ENCODE assay signal across 1 cellular context in the genomic region with DNA sequence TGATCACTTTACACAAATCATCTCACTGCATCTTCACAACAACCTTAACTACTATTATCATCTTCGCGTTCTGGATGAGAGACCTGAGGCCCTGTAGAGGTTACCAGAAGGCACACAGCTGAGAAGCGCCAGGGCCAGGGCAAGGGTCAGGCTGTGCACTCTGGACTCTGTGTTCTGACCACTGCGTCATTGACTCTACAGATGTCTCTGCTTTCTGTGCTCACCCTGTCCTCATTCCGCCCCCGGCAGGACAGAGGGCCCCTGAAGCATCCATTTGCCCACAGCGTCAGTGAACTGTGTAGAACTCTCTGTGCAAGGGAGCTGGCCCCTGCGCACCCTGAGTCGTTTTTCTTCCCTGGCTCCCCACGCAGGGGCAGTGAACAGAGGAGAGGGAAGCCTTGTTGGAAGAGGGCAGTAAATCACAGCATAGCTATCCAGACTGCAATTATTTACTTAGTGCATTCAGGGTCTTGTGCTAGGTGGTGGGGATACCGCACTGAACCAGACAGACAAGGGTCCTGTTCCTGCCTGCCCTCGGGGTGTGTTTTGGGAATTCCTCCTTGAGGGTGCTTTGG.
A peak's percentile ranks its signal among the peaks of the same experiment; 100 is the strongest.
TF ChIP-seq lines count a peak whose summit lies in the region.

No MANE protein-coding gene starts in this region.

TF ChIP-seq in HepG2, 621 proteins besides CTCF, POLR2A, EP300 and RAD21 (continued from another document and continues in another):
- TF ChIP-seq, protein P1, sequence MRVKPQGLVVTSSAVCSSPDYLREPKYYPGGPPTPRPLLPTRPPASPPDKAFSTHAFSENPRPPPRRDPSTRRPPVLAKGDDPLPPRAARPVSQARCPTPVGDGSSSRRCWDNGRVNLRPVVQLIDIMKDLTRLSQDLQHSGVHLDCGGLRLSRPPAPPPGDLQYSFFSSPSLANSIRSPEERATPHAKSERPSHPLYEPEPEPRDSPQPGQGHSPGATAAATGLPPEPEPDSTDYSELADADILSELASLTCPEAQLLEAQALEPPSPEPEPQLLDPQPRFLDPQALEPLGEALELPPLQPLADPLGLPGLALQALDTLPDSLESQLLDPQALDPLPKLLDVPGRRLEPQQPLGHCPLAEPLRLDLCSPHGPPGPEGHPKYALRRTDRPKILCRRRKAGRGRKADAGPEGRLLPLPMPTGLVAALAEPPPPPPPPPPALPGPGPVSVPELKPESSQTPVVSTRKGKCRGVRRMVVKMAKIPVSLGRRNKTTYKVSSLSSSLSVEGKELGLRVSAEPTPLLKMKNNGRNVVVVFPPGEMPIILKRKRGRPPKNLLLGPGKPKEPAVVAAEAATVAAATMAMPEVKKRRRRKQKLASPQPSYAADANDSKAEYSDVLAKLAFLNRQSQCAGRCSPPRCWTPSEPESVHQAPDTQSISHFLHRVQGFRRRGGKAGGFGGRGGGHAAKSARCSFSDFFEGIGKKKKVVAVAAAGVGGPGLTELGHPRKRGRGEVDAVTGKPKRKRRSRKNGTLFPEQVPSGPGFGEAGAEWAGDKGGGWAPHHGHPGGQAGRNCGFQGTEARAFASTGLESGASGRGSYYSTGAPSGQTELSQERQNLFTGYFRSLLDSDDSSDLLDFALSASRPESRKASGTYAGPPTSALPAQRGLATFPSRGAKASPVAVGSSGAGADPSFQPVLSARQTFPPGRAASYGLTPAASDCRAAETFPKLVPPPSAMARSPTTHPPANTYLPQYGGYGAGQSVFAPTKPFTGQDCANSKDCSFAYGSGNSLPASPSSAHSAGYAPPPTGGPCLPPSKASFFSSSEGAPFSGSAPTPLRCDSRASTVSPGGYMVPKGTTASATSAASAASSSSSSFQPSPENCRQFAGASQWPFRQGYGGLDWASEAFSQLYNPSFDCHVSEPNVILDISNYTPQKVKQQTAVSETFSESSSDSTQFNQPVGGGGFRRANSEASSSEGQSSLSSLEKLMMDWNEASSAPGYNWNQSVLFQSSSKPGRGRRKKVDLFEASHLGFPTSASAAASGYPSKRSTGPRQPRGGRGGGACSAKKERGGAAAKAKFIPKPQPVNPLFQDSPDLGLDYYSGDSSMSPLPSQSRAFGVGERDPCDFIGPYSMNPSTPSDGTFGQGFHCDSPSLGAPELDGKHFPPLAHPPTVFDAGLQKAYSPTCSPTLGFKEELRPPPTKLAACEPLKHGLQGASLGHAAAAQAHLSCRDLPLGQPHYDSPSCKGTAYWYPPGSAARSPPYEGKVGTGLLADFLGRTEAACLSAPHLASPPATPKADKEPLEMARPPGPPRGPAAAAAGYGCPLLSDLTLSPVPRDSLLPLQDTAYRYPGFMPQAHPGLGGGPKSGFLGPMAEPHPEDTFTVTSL (CRISPR knock-in tag; IDR thresholded peaks at IDR 0.05; ENCODE audit: borderline replicate concordance): 0 out of 2 replicates have a peak, but pooled peaks have one; percentile 44
- TF ChIP-seq ZNF17 (CRISPR knock-in tag; IDR thresholded peaks at IDR 0.05) (no peak), ZFP36L1 (CRISPR knock-in tag; IDR thresholded peaks at IDR 0.05) (0 out of 2 replicates have a peak, but pooled peaks have one; percentile 63), MTA1 (CRISPR knock-in tag; IDR thresholded peaks at IDR 0.05; ENCODE audit: borderline replicate concordance) (no peak), ZBTB8A (CRISPR knock-in tag; IDR thresholded peaks at IDR 0.05; ENCODE audit: borderline replicate concordance, low read depth) (no peak), ZNF205 (CRISPR knock-in tag; IDR thresholded peaks at IDR 0.05) (no peak), MEIS1 (CRISPR knock-in tag; IDR thresholded peaks at IDR 0.05; ENCODE audit: borderline replicate concordance) (no peak), XRCC5 (optimal IDR thresholded peaks at IDR 0.05; ENCODE audit: low read length) (no peak), ZNF460 (CRISPR knock-in tag; IDR thresholded peaks at IDR 0.05; ENCODE audit: borderline replicate concordance) (no peak), SMC3 (IDR thresholded peaks at IDR 0.05; ENCODE audit: low read length) (no peak), SRSF9 (IDR thresholded peaks at IDR 0.05; ENCODE audit: borderline replicate concordance, insufficient read depth, low read depth, low read length, poor library complexity, severe bottlenecking) (no peak), MEF2D (CRISPR knock-in tag; IDR thresholded peaks at IDR 0.05) (no peak), TARDBP (CRISPR knock-in tag; IDR thresholded peaks at IDR 0.05) (0 out of 2 replicates have a peak, but pooled peaks have one; percentile 15), YEATS2 (CRISPR knock-in tag; IDR thresholded peaks at IDR 0.05; ENCODE audit: borderline replicate concordance) (no peak), YEATS4 (CRISPR knock-in tag; IDR thresholded peaks at IDR 0.05; ENCODE audit: borderline replicate concordance) (no peak), ZNF24 (IDR thresholded peaks at IDR 0.05) (no peak), ZSCAN25 (CRISPR knock-in tag; IDR thresholded peaks at IDR 0.05) (no peak), PLRG1 (conservative IDR thresholded peaks at IDR 0.05) (no peak), ZNF337 (CRISPR knock-in tag; IDR thresholded peaks at IDR 0.05; ENCODE audit: borderline replicate concordance, low read depth) (0 out of 2 replicates have a peak, but pooled peaks have one; percentile 45)
- TF ChIP-seq, protein P2, sequence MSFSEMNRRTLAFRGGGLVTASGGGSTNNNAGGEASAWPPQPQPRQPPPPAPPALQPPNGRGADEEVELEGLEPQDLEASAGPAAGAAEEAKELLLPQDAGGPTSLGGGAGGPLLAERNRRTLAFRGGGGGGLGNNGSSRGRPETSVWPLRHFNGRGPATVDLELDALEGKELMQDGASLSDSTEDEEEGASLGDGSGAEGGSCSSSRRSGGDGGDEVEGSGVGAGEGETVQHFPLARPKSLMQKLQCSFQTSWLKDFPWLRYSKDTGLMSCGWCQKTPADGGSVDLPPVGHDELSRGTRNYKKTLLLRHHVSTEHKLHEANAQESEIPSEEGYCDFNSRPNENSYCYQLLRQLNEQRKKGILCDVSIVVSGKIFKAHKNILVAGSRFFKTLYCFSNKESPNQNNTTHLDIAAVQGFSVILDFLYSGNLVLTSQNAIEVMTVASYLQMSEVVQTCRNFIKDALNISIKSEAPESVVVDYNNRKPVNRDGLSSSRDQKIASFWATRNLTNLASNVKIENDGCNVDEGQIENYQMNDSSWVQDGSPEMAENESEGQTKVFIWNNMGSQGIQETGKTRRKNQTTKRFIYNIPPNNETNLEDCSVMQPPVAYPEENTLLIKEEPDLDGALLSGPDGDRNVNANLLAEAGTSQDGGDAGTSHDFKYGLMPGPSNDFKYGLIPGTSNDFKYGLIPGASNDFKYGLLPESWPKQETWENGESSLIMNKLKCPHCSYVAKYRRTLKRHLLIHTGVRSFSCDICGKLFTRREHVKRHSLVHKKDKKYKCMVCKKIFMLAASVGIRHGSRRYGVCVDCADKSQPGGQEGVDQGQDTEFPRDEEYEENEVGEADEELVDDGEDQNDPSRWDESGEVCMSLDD (CRISPR knock-in tag; IDR thresholded peaks at IDR 0.05; ENCODE audit: borderline replicate concordance): no peak
- TF ChIP-seq, protein P3, sequence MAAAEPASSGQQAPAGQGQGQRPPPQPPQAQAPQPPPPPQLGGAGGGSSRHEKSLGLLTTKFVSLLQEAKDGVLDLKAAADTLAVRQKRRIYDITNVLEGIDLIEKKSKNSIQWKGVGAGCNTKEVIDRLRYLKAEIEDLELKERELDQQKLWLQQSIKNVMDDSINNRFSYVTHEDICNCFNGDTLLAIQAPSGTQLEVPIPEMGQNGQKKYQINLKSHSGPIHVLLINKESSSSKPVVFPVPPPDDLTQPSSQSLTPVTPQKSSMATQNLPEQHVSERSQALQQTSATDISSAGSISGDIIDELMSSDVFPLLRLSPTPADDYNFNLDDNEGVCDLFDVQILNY (CRISPR knock-in tag; conservative IDR thresholded peaks at IDR 0.05): no peak
- TF ChIP-seq, protein P4, sequence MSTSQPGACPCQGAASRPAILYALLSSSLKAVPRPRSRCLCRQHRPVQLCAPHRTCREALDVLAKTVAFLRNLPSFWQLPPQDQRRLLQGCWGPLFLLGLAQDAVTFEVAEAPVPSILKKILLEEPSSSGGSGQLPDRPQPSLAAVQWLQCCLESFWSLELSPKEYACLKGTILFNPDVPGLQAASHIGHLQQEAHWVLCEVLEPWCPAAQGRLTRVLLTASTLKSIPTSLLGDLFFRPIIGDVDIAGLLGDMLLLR (CRISPR knock-in tag; IDR thresholded peaks at IDR 0.05): no peak
- TF ChIP-seq, protein P5, sequence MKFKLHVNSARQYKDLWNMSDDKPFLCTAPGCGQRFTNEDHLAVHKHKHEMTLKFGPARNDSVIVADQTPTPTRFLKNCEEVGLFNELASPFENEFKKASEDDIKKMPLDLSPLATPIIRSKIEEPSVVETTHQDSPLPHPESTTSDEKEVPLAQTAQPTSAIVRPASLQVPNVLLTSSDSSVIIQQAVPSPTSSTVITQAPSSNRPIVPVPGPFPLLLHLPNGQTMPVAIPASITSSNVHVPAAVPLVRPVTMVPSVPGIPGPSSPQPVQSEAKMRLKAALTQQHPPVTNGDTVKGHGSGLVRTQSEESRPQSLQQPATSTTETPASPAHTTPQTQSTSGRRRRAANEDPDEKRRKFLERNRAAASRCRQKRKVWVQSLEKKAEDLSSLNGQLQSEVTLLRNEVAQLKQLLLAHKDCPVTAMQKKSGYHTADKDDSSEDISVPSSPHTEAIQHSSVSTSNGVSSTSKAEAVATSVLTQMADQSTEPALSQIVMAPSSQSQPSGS (CRISPR knock-in tag; IDR thresholded peaks at IDR 0.05): 0 out of 2 replicates have a peak, but pooled peaks have one; percentile 41
- TF ChIP-seq, protein P6, sequence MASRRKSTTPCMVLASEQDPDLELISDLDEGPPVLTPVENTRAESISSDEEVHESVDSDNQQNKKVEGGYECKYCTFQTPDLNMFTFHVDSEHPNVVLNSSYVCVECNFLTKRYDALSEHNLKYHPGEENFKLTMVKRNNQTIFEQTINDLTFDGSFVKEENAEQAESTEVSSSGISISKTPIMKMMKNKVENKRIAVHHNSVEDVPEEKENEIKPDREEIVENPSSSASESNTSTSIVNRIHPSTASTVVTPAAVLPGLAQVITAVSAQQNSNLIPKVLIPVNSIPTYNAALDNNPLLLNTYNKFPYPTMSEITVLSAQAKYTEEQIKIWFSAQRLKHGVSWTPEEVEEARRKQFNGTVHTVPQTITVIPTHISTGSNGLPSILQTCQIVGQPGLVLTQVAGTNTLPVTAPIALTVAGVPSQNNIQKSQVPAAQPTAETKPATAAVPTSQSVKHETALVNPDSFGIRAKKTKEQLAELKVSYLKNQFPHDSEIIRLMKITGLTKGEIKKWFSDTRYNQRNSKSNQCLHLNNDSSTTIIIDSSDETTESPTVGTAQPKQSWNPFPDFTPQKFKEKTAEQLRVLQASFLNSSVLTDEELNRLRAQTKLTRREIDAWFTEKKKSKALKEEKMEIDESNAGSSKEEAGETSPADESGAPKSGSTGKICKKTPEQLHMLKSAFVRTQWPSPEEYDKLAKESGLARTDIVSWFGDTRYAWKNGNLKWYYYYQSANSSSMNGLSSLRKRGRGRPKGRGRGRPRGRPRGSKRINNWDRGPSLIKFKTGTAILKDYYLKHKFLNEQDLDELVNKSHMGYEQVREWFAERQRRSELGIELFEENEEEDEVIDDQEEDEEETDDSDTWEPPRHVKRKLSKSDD (CRISPR knock-in tag; IDR thresholded peaks at IDR 0.05; ENCODE audit: low read depth): peak; percentile 69; the same call in 1 of the 2 replicates
- TF ChIP-seq, protein P7, sequence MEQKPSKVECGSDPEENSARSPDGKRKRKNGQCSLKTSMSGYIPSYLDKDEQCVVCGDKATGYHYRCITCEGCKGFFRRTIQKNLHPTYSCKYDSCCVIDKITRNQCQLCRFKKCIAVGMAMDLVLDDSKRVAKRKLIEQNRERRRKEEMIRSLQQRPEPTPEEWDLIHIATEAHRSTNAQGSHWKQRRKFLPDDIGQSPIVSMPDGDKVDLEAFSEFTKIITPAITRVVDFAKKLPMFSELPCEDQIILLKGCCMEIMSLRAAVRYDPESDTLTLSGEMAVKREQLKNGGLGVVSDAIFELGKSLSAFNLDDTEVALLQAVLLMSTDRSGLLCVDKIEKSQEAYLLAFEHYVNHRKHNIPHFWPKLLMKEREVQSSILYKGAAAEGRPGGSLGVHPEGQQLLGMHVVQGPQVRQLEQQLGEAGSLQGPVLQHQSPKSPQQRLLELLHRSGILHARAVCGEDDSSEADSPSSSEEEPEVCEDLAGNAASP (CRISPR knock-in tag; IDR thresholded peaks at IDR 0.05; ENCODE audit: borderline replicate concordance): peak; percentile 68; the same call in 1 of the 2 replicates
- TF ChIP-seq, protein P8, sequence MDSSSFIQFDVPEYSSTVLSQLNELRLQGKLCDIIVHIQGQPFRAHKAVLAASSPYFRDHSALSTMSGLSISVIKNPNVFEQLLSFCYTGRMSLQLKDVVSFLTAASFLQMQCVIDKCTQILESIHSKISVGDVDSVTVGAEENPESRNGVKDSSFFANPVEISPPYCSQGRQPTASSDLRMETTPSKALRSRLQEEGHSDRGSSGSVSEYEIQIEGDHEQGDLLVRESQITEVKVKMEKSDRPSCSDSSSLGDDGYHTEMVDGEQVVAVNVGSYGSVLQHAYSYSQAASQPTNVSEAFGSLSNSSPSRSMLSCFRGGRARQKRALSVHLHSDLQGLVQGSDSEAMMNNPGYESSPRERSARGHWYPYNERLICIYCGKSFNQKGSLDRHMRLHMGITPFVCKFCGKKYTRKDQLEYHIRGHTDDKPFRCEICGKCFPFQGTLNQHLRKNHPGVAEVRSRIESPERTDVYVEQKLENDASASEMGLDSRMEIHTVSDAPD (CRISPR knock-in tag; IDR thresholded peaks at IDR 0.05): no peak
- TF ChIP-seq, protein P9, sequence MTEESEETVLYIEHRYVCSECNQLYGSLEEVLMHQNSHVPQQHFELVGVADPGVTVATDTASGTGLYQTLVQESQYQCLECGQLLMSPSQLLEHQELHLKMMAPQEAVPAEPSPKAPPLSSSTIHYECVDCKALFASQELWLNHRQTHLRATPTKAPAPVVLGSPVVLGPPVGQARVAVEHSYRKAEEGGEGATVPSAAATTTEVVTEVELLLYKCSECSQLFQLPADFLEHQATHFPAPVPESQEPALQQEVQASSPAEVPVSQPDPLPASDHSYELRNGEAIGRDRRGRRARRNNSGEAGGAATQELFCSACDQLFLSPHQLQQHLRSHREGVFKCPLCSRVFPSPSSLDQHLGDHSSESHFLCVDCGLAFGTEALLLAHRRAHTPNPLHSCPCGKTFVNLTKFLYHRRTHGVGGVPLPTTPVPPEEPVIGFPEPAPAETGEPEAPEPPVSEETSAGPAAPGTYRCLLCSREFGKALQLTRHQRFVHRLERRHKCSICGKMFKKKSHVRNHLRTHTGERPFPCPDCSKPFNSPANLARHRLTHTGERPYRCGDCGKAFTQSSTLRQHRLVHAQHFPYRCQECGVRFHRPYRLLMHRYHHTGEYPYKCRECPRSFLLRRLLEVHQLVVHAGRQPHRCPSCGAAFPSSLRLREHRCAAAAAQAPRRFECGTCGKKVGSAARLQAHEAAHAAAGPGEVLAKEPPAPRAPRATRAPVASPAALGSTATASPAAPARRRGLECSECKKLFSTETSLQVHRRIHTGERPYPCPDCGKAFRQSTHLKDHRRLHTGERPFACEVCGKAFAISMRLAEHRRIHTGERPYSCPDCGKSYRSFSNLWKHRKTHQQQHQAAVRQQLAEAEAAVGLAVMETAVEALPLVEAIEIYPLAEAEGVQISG (CRISPR knock-in tag; IDR thresholded peaks at IDR 0.05): 0 out of 2 replicates have a peak, but pooled peaks have one; percentile 24
- TF ChIP-seq, protein P10, sequence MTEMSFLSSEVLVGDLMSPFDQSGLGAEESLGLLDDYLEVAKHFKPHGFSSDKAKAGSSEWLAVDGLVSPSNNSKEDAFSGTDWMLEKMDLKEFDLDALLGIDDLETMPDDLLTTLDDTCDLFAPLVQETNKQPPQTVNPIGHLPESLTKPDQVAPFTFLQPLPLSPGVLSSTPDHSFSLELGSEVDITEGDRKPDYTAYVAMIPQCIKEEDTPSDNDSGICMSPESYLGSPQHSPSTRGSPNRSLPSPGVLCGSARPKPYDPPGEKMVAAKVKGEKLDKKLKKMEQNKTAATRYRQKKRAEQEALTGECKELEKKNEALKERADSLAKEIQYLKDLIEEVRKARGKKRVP (CRISPR knock-in tag; IDR thresholded peaks at IDR 0.05): no peak
